ENCODE assay signal across 8 cellular contexts in the genomic region with DNA sequence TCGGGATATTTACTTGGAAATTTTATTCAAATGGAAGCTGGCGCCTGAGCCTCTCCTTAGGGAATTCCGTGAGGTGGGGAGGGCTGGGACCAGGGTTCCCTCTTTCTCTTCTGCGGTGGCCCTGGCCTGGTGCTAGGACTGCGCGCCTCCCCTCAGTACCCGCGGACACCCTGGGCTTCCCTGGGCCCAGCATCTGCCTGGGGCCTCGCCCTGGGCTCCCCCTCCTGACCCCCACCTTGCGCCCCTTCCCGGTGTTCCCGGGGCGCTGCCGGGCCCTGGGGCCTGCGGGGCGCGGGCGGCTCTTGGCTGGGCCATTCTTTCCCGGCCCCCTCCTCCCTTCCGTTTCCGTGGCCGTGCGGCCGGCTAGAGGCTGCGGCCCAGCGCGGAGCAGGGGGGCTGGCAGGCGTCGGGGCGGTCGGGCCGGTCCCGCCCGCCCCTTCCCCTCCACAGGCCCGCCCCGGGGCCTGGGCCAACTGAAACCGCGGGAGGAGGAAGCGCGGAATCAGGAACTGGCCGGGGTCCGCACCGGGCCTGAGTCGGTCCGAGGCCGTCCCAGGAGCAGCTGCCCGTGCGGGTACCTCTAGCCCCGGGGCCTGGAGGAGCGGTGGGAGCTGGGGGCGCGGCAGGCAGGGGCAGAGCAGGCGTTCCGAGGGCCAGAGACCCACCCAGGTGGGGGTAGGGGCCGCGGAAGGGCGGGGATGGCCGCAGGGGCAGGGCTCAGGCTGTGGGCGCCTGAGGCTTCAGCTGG. TPM values are rescaled to one million over a fixed set of nuclear protein-coding genes. Genes with fewer than 3 reads are reported as not detected.
DNase-seq lines count a peak whose midpoint lies in the region; ATAC-seq, FAIRE-seq and TF ChIP-seq lines count a peak whose summit lies in the region.

TSS of gene FES (plus strand) at position 534 of the 748 bp plus-strand sequence. CDS start 542 bp downstream, outside the sequence.

- peaks cover 25% of the 10 kb centered on the region for H3K36me3 Mint-ChIP-seq in stimulated activated memory B cell treated with anti-CD40 and anti-IgM and Interleukin-4, amounts not matched to agents 10 μg/mL and 1 μg/mL and 100 μg/mL, for 72 hours

- H3K9ac ChIP-seq in kidney (ENCODE audit: low read length in 2 of 2) = peak within 1 kb of the TSS; percentile 81 to 85

- ATAC-seq in stimulated activated memory B cell treated with anti-CD40 and anti-IgM and Interleukin-4, amounts not matched to agents 10 μg/mL and 1 μg/mL and 100 μg/mL, for 72 hours = peak; percentile 32
- no peak for ATAC-seq in HG03469 (IDR thresholded peaks at IDR 0.05; ENCODE audit: unreplicated experiment)

- intact Hi-C loops in kidney (cut with DNase I) = no loop called here

- FAIRE-seq in kidney (lab: Jason Lieb, UNC) = no peak

- H3K27ac ChIP-seq in HL-60 (replicated peaks) (peak within 1 kb of the TSS; percentile 94), brain microvascular endothelial cell (peak within 1 kb of the TSS; percentile 65), kidney (ENCODE audit: low read depth in 2 of 2, low read length in 2 of 2) (peak within 1 kb of the TSS; percentile 85 to 94)

- H3K27me3 ChIP-seq in HL-60 (ENCODE audit: insufficient read depth, poor library complexity, severe bottlenecking) = no peaks in the 10 kb centered on the region
- H3K27me3 ChIP-seq in brain microvascular endothelial cell (replicated peaks) = no peaks in the 10 kb centered on the region

- in situ Hi-C loops in brain microvascular endothelial cell (cut with HindIII; ENCODE audit: low pct_ligation_motif_present, low sequenced_read_pairs) = no loop called here

- H3K27me3 Mint-ChIP-seq in stimulated activated memory B cell treated with anti-CD40 and anti-IgM and Interleukin-4, amounts not matched to agents 10 μg/mL and 1 μg/mL and 100 μg/mL, for 72 hours = no peaks in the 10 kb centered on the region

- H3K4me3 ChIP-seq in HL-60 (replicated peaks; ENCODE audit: insufficient read depth, low read length) (peak within 1 kb of the TSS; percentile 81), brain microvascular endothelial cell (ENCODE audit: low read depth, low read length) (peak within 1 kb of the TSS; percentile 57), kidney (ENCODE audit: low read length in 2 of 2) (peak within 1 kb of the TSS; percentile 57 to 63)

- H3K4me1 Mint-ChIP-seq in stimulated activated memory B cell treated with anti-CD40 and anti-IgM and Interleukin-4, amounts not matched to agents 10 μg/mL and 1 μg/mL and 100 μg/mL, for 72 hours = peaks cover 25% of the 10 kb centered on the region

- H3K36me3 ChIP-seq in brain microvascular endothelial cell (replicated peaks) (peaks cover 34% of the 10 kb centered on the region), kidney (ENCODE audit: control insufficient read depth in 1 of 2, insufficient read depth in 2 of 2, low read length in 2 of 2) (peaks cover 5 to 13% of the 10 kb centered on the region in 2 donors)

- H3K4me3 Mint-ChIP-seq in stimulated activated memory B cell treated with anti-CD40 and anti-IgM and Interleukin-4, amounts not matched to agents 10 μg/mL and 1 μg/mL and 100 μg/mL, for 72 hours = peak within 1 kb of the TSS; percentile 72

- TF ChIP-seq CTCF in HL-60 (IDR thresholded peaks at IDR 0.05; ENCODE audit: insufficient read depth, low read length) (no peak), brain microvascular endothelial cell (IDR thresholded peaks at IDR 0.05; ENCODE audit: low read depth, low read length, missing control alignments) (no peak), kidney (IDR thresholded peaks at IDR 0.05; ENCODE audit: borderline replicate concordance, extremely low read depth, insufficient read depth) (no peak)

- no peaks in the 10 kb centered on the region for H3K9me3 Mint-ChIP-seq in stimulated activated memory B cell treated with anti-CD40 and anti-IgM and Interleukin-4, amounts not matched to agents 10 μg/mL and 1 μg/mL and 100 μg/mL, for 72 hours

- peak within 1 kb of the TSS; percentile 79 for H3K27ac Mint-ChIP-seq in stimulated activated memory B cell treated with anti-CD40 and anti-IgM and Interleukin-4, amounts not matched to agents 10 μg/mL and 1 μg/mL and 100 μg/mL, for 72 hours

- peak; percentile 49 for DNase-seq in AG08396 (ENCODE audit: low spot score)
- DNase-seq in HL-60 (ENCODE audit: low read depth in 1 of 2, low spot score in 1 of 2) = peak; percentile 82 to 84
- DNase-seq in brain microvascular endothelial cell = no peak
- DNase-seq in kidney = peak; percentile 92
- DNase-seq in D341Med (ENCODE audit: low spot score) = no peak
- no peak for DNase-seq in NCI-H1105 treated with DMSO at 0.1 percent for 48 hours (lab: John Stamatoyannopoulos, UW)

- H3K9me3 ChIP-seq in kidney (ENCODE audit: control insufficient read depth in 1 of 2, low read length in 2 of 2) = no peaks in the 10 kb centered on the region

- peaks cover 6 to 20% of the 10 kb centered on the region in 2 donors for H3K4me1 ChIP-seq in kidney (ENCODE audit: control insufficient read depth in 1 of 2, insufficient read depth in 1 of 2, low read depth in 1 of 2, low read length in 2 of 2)

RNA-seq across cellular contexts. Expression of gene FES, which starts in this region (rescaled TPM):
- 33.5 TPM for total RNA-seq in kidney
- 9.3 TPM for polyA plus RNA-seq in kidney (ENCODE audit: insufficient read depth, low read depth, low replicate concordance)

Comparison
In these comparisons a context has a peak if more than half of its experiments do, and no peak if none do; other contexts are left out.
1. DNase-seq: peak in AG08396 (single experiment), HL-60 (2 of 2) and kidney (single experiment); none in brain microvascular endothelial cell (single experiment), D341Med (single experiment) and NCI-H1105 treated with DMSO at 0.1 percent for 48 hours (single experiment).
2. Peak in every context shown above with its lines, with median percentiles within 50 percentile points of each other: H3K27ac ChIP-seq and H3K4me3 ChIP-seq.